12 cellular contexts compared by ENCODE assay signal in the genomic region with DNA sequence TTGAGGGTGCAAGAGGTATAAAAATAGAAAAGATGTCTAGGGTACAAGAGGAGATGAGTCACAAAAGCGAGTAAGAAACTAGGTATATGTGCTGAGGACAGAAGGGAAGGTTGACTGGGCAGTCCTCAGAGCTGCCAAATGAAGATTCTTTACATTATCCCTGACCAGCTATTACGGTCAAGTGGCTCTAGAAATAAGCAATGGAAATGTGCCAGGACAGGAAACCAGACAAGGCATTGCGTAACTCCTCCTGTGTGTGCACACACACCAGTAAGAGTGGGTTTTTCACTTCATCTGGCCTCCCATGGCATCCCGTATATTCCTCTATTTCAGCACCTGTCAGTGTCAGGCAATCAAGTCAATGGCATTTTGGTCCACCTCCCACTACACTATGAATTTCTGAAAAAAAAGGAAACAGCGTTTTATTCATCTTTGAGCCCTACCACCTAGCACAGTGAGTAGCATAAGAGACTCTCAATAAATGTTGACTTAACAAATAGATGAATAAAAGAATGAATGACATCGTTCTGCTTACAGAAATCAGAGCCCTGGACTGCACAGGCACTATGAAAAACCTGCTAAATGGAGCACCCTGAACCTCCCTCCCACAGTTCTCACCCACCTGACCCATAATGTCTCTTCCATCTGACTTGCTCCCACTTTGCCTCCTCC.
DNase-seq lines count a peak whose midpoint lies in the region; ATAC-seq, FAIRE-seq and TF ChIP-seq lines count a peak whose summit lies in the region.
"Had no signal": no experiment of that assay in that cellular context is flagged by ENCODE, and none has a peak within 500 bp of the region (broad histone marks: within the 10 kb centered on the region; RNA-seq: fewer than 3 reads in every experiment).

No MANE protein-coding gene starts in this region.

- peak overlapping the region; percentile 50 for H3K4me2 ChIP-seq in PC-3 (ENCODE audit: low read length)

- intact Hi-C loops in heart left ventricle (cut with DNase I) (no loop called here), Right ventricle myocardium inferior (cut with DNase I) (no loop called here), PC-3 (cut with micrococcal nuclease) (no loop called here)

- H3F3A ChIP-seq in PC-3 (ENCODE audit: low read length, unreplicated experiment), result no peaks in the 10 kb centered on the region

- 0 out of 2 replicates have a peak overlapping the region, but pooled peaks have one; percentile 23 for H2AFZ ChIP-seq in PC-3 (ENCODE audit: low read length)

- H3K27ac ChIP-seq in heart left ventricle (no peak overlapping the region), PC-3 (ENCODE audit: low read length) (peak overlapping the region; percentile 53), RWPE1 (no peak overlapping the region; the same call in 1 of the 2 replicates)
- H3K27ac ChIP-seq: SJSA1 had no signal

- POLR2A ChIA-PET in PC-3 (lab: Charles Lee; ENCODE audit: unreplicated experiment), result no interaction called here
- POLR2A ChIA-PET in RWPE1 (lab: Yijun Ruan, JAX; ENCODE audit: low non-redundant PET), result no interaction called here

- TF ChIP-seq POLR2A in heart left ventricle (IDR thresholded peaks at IDR 0.05), result no peak

- no peaks in the 10 kb centered on the region for H4K20me1 ChIP-seq in PC-3 (ENCODE audit: low read length)

- H3K4me3 ChIP-seq in heart left ventricle, result no peak overlapping the region
- peak overlapping the region; percentile 18; the same call in 1 of the 2 replicates for H3K4me3 ChIP-seq in PC-3 (ENCODE audit: low read length)
- H3K4me3 ChIP-seq in foreskin fibroblast (ENCODE audit: low read depth in 1 of 2, low read length in 2 of 2), result no peak overlapping the region
- H3K4me3 ChIP-seq: GM12878, SJSA1 had no signal

- BruUV-seq in PC-3 (replicated peaks; lab: Mats Ljungman, UMichigan), result no TSS peak

- H3K9me2 ChIP-seq in PC-3 (replicated peaks; ENCODE audit: low read length), result no peaks in the 10 kb centered on the region

- H3K9ac ChIP-seq in PC-3 (ENCODE audit: low read length), result no peak overlapping the region

- H3K27me3 ChIP-seq in heart left ventricle, result no peaks in the 10 kb centered on the region
- H3K27me3 ChIP-seq in PC-3 (ENCODE audit: low read length), result no peaks in the 10 kb centered on the region
- H3K27me3 ChIP-seq: SJSA1 had no signal

- ATAC-seq in heart left ventricle (peak in 3 of 4 donors; percentile 39 to 65 (median 51)), Right ventricle myocardium inferior (no peak), PC-3 (peak; percentile 85)

- H3K79me2 ChIP-seq in PC-3 (ENCODE audit: low read length), result no peaks in the 10 kb centered on the region

- no peaks in the 10 kb centered on the region for H3K36me3 ChIP-seq in heart left ventricle
- no peaks in the 10 kb centered on the region for H3K36me3 ChIP-seq in PC-3 (ENCODE audit: low read depth, low read length)
- H3K36me3 ChIP-seq: SJSA1 had no signal

- TF ChIP-seq CTCF in heart left ventricle (IDR thresholded peaks at IDR 0.05), result no peak
- no peak for TF ChIP-seq CTCF in PC-3 (conservative IDR thresholded peaks at IDR 0.05; ENCODE audit: low read depth, low read length)
- TF ChIP-seq CTCF in foreskin fibroblast (IDR thresholded peaks at IDR 0.05; ENCODE audit: low read depth, low read length), result no peak
- no peak for TF ChIP-seq CTCF in RWPE1 (conservative IDR thresholded peaks at IDR 0.05; ENCODE audit: low read depth)

- H3K9me3 ChIP-seq in heart left ventricle, result no peaks in the 10 kb centered on the region
- no peaks in the 10 kb centered on the region for H3K9me3 ChIP-seq in PC-3 (ENCODE audit: low read length)
- H3K9me3 ChIP-seq: SJSA1 had no signal

- H3K4me1 ChIP-seq in heart left ventricle (peaks cover 0 to 15% (median under 1%) of the 10 kb centered on the region in 12 donors), PC-3 (ENCODE audit: insufficient read depth, low read length) (peaks cover 18% of the 10 kb centered on the region)

- WGBS in heart left ventricle, 4 donors, result 40 to 52% (median 45%) methylated on average over 6 of the region's 6 CpGs

- CTCF ChIA-PET in PC-3 (lab: Charles Lee), result no interaction called here
- CTCF ChIA-PET in RWPE1 (lab: Yijun Ruan, JAX), result interaction anchor here (0.8 kb wide), 1 partner anchor 9 kb away, joined by 3 read pairs; no protein-coding TSS in a partner anchor

- DNase-seq in heart left ventricle (no peak), Right ventricle myocardium inferior (ENCODE audit: missing footprints) (no peak), PC-3 (peak; percentile 80), foreskin fibroblast (peak; percentile 10 to 53), urothelium cell line (ENCODE audit: low spot score) (peak; percentile 25), activated T-cell treated with anti-CD3 and anti-CD28 coated beads for 4 hours (no peak), RWPE1 (ENCODE audit: low spot score) (no peak)
- no peak for DNase-seq in stimulated activated CD4-positive, alpha-beta T cell treated with anti-CD3 and anti-CD28 coated beads, Interleukin-4, amount 100 ng/mL, for 1 hour
- DNase-seq: islet precursor cell had no signal

- FAIRE-seq in urothelium cell line (lab: Jason Lieb, UNC), result peak; percentile 77
- FAIRE-seq: colon, GM12878 had no signal

Comparison
In these comparisons a context has a peak if more than half of its experiments do, and no peak if none do; other contexts are left out.
1. DNase-seq: peak in PC-3 (single experiment), foreskin fibroblast (2 of 2) and urothelium cell line (single experiment); none in heart left ventricle (0 of 5), Right ventricle myocardium inferior (single experiment), stimulated activated CD4-positive, alpha-beta T cell treated with anti-CD3 and anti-CD28 coated beads, Interleukin-4, amount 100 ng/mL, for 1 hour (single experiment), activated T-cell treated with anti-CD3 and anti-CD28 coated beads for 4 hours (single experiment) and RWPE1 (single experiment).